ENCODE assay signal across 2 cellular contexts in the genomic region with DNA sequence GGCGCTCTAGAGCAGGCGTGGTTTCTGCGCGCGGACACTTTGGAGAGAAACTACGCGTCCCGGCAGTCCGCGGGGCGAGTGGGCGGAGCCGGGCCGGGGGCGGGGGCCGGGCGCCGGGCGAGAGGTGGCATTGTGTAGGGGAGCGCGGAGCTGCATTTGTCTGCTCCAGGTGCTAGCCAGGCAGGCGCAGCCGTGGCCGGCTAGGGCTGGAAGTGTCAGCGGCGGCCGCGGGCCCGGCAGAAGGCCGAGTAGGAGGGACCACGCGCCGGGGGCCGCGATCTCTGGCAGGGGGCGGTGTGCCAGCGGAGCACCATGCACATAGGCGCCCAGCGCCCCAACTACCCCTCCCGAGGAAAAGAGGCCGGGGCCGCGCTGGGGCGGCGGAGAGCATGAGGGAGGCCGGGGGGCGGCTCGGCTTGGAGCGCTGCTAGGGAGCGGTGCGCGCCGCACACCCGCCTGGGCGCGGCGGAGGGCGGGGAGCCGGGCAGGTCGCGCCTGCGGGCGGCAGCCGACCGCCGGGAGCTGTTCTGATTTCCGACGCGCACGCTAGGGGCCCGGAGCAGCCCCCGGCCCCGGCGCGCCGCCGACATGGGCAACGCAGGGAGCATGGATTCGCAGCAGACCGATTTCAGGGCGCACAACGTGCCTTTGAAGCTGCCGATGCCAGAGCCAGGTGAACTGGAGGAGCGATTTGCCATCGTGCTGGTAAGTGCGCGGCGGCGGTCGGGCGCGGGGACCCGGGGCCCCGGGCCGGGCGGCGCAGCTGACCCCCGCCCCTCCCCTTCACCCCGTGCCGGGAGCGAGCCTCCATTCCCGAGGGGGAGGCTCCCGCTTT.
TF ChIP-seq lines count a peak whose summit lies in the region.

A gene (plus strand): TSS at position 159 of the 835 bp plus-strand sequence.

TF ChIP-seq in HCT116, 20 proteins besides CTCF, POLR2A, EP300 and RAD21 (continued from another document):
- TF ChIP-seq, protein P1, sequence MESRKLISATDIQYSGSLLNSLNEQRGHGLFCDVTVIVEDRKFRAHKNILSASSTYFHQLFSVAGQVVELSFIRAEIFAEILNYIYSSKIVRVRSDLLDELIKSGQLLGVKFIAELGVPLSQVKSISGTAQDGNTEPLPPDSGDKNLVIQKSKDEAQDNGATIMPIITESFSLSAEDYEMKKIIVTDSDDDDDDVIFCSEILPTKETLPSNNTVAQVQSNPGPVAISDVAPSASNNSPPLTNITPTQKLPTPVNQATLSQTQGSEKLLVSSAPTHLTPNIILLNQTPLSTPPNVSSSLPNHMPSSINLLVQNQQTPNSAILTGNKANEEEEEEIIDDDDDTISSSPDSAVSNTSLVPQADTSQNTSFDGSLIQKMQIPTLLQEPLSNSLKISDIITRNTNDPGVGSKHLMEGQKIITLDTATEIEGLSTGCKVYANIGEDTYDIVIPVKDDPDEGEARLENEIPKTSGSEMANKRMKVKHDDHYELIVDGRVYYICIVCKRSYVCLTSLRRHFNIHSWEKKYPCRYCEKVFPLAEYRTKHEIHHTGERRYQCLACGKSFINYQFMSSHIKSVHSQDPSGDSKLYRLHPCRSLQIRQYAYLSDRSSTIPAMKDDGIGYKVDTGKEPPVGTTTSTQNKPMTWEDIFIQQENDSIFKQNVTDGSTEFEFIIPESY (IDR thresholded peaks at IDR 0.05; ENCODE audit: extremely low read depth, insufficient replicate concordance, low read length): no peak
- peak; percentile 92 for TF ChIP-seq POLR2AphosphoS5 (IDR thresholded peaks at IDR 0.05; ENCODE audit: low read depth, low read length)
- TF ChIP-seq ELF1 (IDR thresholded peaks at IDR 0.05; ENCODE audit: borderline replicate concordance, low read depth): no peak
- peak; percentile 86 for TF ChIP-seq SP1 (IDR thresholded peaks at IDR 0.05; ENCODE audit: low read depth)
- TF ChIP-seq, protein P2, sequence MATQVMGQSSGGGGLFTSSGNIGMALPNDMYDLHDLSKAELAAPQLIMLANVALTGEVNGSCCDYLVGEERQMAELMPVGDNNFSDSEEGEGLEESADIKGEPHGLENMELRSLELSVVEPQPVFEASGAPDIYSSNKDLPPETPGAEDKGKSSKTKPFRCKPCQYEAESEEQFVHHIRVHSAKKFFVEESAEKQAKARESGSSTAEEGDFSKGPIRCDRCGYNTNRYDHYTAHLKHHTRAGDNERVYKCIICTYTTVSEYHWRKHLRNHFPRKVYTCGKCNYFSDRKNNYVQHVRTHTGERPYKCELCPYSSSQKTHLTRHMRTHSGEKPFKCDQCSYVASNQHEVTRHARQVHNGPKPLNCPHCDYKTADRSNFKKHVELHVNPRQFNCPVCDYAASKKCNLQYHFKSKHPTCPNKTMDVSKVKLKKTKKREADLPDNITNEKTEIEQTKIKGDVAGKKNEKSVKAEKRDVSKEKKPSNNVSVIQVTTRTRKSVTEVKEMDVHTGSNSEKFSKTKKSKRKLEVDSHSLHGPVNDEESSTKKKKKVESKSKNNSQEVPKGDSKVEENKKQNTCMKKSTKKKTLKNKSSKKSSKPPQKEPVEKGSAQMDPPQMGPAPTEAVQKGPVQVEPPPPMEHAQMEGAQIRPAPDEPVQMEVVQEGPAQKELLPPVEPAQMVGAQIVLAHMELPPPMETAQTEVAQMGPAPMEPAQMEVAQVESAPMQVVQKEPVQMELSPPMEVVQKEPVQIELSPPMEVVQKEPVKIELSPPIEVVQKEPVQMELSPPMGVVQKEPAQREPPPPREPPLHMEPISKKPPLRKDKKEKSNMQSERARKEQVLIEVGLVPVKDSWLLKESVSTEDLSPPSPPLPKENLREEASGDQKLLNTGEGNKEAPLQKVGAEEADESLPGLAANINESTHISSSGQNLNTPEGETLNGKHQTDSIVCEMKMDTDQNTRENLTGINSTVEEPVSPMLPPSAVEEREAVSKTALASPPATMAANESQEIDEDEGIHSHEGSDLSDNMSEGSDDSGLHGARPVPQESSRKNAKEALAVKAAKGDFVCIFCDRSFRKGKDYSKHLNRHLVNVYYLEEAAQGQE (IDR thresholded peaks at IDR 0.05; ENCODE audit: low read depth): no peak
- TF ChIP-seq CBX3 (IDR thresholded peaks at IDR 0.05; ENCODE audit: low read depth): peak; percentile 57
- TF ChIP-seq CEBPB (IDR thresholded peaks at IDR 0.05; ENCODE audit: low read depth): no peak
- TF ChIP-seq TCF7L2 (IDR thresholded peaks at IDR 0.05; ENCODE audit: borderline replicate concordance, extremely low read depth, insufficient read depth, insufficient read length): peak; percentile 83
- TF ChIP-seq SRF (IDR thresholded peaks at IDR 0.05; ENCODE audit: low read depth): no peak
- TF ChIP-seq YY1 (IDR thresholded peaks at IDR 0.05; ENCODE audit: extremely low read depth, insufficient replicate concordance, low read depth, low read length): peak; percentile 72
- TF ChIP-seq, protein P3, sequence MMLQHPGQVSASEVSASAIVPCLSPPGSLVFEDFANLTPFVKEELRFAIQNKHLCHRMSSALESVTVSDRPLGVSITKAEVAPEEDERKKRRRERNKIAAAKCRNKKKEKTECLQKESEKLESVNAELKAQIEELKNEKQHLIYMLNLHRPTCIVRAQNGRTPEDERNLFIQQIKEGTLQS (IDR thresholded peaks at IDR 0.05): no peak
- TF ChIP-seq JUND (IDR thresholded peaks at IDR 0.05): no peak
- peak; percentile 75 for TF ChIP-seq SIN3A (IDR thresholded peaks at IDR 0.05; ENCODE audit: low read depth)
- no peak for TF ChIP-seq EZH2 (IDR thresholded peaks at IDR 0.05)
- no peak for TF ChIP-seq FOSL1 (IDR thresholded peaks at IDR 0.05; ENCODE audit: low read depth)
- TF ChIP-seq ZFX (IDR thresholded peaks at IDR 0.05): peak; percentile 83
- no peak for TF ChIP-seq EZH2phosphoT487 (IDR thresholded peaks at IDR 0.05; ENCODE audit: borderline replicate concordance)
- no peak for TF ChIP-seq ZNF274 (IDR thresholded peaks at IDR 0.05; ENCODE audit: low read depth, low read length)

TF ChIP-seq in K562, 482 proteins besides CTCF, POLR2A, EP300 and RAD21 (continued from another document and continues in another):
- TF ChIP-seq CTBP1 (IDR thresholded peaks at IDR 0.05; ENCODE audit: borderline replicate concordance): 0 out of 2 replicates have a peak, but pooled peaks have one; percentile 31
- 0 out of 2 replicates have a peak, but pooled peaks have one; percentile 39 for TF ChIP-seq TCF7 (IDR thresholded peaks at IDR 0.05; ENCODE audit: borderline replicate concordance)
- TF ChIP-seq, protein P4, sequence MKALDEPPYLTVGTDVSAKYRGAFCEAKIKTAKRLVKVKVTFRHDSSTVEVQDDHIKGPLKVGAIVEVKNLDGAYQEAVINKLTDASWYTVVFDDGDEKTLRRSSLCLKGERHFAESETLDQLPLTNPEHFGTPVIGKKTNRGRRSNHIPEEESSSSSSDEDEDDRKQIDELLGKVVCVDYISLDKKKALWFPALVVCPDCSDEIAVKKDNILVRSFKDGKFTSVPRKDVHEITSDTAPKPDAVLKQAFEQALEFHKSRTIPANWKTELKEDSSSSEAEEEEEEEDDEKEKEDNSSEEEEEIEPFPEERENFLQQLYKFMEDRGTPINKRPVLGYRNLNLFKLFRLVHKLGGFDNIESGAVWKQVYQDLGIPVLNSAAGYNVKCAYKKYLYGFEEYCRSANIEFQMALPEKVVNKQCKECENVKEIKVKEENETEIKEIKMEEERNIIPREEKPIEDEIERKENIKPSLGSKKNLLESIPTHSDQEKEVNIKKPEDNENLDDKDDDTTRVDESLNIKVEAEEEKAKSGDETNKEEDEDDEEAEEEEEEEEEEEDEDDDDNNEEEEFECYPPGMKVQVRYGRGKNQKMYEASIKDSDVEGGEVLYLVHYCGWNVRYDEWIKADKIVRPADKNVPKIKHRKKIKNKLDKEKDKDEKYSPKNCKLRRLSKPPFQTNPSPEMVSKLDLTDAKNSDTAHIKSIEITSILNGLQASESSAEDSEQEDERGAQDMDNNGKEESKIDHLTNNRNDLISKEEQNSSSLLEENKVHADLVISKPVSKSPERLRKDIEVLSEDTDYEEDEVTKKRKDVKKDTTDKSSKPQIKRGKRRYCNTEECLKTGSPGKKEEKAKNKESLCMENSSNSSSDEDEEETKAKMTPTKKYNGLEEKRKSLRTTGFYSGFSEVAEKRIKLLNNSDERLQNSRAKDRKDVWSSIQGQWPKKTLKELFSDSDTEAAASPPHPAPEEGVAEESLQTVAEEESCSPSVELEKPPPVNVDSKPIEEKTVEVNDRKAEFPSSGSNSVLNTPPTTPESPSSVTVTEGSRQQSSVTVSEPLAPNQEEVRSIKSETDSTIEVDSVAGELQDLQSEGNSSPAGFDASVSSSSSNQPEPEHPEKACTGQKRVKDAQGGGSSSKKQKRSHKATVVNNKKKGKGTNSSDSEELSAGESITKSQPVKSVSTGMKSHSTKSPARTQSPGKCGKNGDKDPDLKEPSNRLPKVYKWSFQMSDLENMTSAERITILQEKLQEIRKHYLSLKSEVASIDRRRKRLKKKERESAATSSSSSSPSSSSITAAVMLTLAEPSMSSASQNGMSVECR (CRISPR knock-in tag; IDR thresholded peaks at IDR 0.05): peak; percentile 35; the same call in 1 of the 2 replicates
- TF ChIP-seq TAF1 (IDR thresholded peaks at IDR 0.05; ENCODE audit: control insufficient read depth, extremely low read depth, insufficient read depth, low read length, severe bottlenecking): no peak
- TF ChIP-seq CREB1 (IDR thresholded peaks at IDR 0.05): peak; percentile 95
- peak; percentile 93 for TF ChIP-seq CREB1 (CRISPR knock-in tag; IDR thresholded peaks at IDR 0.05)
- TF ChIP-seq NRF1 (conservative IDR thresholded peaks at IDR 0.05 in 1 of 2, IDR thresholded peaks at IDR 0.05 in 1 of 2): peak; percentile 63 to 71
- peak; percentile 71 to 83 for TF ChIP-seq MAZ (CRISPR knock-in tag; conservative IDR thresholded peaks at IDR 0.05 in 1 of 2, IDR thresholded peaks at IDR 0.05 in 1 of 2)
- TF ChIP-seq ZNF695 (CRISPR knock-in tag; IDR thresholded peaks at IDR 0.05): no peak
- peak; percentile 34; the same call in 1 of the 2 replicates for TF ChIP-seq HNRNPL (IDR thresholded peaks at IDR 0.05; ENCODE audit: low read depth, low read length)
- no peak for TF ChIP-seq NELFE (IDR thresholded peaks at IDR 0.05; ENCODE audit: insufficient read depth, insufficient read length)
- TF ChIP-seq, protein P5, sequence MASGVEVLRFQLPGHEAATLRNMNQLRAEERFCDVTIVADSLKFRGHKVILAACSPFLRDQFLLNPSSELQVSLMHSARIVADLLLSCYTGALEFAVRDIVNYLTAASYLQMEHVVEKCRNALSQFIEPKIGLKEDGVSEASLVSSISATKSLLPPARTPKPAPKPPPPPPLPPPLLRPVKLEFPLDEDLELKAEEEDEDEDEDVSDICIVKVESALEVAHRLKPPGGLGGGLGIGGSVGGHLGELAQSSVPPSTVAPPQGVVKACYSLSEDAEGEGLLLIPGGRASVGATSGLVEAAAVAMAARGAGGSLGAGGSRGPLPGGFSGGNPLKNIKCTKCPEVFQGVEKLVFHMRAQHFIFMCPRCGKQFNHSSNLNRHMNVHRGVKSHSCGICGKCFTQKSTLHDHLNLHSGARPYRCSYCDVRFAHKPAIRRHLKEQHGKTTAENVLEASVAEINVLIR (CRISPR knock-in tag; IDR thresholded peaks at IDR 0.05): peak; percentile 60
- TF ChIP-seq, protein P6, sequence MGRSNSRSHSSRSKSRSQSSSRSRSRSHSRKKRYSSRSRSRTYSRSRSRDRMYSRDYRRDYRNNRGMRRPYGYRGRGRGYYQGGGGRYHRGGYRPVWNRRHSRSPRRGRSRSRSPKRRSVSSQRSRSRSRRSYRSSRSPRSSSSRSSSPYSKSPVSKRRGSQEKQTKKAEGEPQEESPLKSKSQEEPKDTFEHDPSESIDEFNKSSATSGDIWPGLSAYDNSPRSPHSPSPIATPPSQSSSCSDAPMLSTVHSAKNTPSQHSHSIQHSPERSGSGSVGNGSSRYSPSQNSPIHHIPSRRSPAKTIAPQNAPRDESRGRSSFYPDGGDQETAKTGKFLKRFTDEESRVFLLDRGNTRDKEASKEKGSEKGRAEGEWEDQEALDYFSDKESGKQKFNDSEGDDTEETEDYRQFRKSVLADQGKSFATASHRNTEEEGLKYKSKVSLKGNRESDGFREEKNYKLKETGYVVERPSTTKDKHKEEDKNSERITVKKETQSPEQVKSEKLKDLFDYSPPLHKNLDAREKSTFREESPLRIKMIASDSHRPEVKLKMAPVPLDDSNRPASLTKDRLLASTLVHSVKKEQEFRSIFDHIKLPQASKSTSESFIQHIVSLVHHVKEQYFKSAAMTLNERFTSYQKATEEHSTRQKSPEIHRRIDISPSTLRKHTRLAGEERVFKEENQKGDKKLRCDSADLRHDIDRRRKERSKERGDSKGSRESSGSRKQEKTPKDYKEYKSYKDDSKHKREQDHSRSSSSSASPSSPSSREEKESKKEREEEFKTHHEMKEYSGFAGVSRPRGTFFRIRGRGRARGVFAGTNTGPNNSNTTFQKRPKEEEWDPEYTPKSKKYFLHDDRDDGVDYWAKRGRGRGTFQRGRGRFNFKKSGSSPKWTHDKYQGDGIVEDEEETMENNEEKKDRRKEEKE (IDR thresholded peaks at IDR 0.05; ENCODE audit: borderline replicate concordance in 1 of 2, control insufficient read depth in 1 of 2, low read depth in 2 of 2, low read length in 1 of 2): no peak
- no peak for TF ChIP-seq RFX7 (CRISPR knock-in tag; IDR thresholded peaks at IDR 0.05)
- TF ChIP-seq EHMT2 (IDR thresholded peaks at IDR 0.05): no peak
- TF ChIP-seq, protein P7, sequence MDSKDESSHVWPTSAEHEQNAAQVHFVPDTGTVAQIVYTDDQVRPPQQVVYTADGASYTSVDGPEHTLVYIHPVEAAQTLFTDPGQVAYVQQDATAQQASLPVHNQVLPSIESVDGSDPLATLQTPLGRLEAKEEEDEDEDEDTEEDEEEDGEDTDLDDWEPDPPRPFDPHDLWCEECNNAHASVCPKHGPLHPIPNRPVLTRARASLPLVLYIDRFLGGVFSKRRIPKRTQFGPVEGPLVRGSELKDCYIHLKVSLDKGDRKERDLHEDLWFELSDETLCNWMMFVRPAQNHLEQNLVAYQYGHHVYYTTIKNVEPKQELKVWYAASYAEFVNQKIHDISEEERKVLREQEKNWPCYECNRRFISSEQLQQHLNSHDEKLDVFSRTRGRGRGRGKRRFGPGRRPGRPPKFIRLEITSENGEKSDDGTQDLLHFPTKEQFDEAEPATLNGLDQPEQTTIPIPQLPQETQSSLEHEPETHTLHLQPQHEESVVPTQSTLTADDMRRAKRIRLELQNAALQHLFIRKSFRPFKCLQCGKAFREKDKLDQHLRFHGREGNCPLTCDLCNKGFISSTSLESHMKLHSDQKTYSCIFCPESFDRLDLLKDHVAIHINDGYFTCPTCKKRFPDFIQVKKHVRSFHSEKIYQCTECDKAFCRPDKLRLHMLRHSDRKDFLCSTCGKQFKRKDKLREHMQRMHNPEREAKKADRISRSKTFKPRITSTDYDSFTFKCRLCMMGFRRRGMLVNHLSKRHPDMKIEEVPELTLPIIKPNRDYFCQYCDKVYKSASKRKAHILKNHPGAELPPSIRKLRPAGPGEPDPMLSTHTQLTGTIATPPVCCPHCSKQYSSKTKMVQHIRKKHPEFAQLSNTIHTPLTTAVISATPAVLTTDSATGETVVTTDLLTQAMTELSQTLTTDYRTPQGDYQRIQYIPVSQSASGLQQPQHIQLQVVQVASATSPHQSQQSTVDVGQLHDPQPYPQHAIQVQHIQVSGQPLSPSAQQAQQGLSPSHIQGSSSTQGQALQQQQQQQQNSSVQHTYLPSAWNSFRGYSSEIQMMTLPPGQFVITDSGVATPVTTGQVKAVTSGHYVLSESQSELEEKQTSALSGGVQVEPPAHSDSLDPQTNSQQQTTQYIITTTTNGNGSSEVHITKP (IDR thresholded peaks at IDR 0.05; ENCODE audit: partially characterized antibody): no peak
- TF ChIP-seq SP1 (CRISPR knock-in tag; IDR thresholded peaks at IDR 0.05): peak; percentile 52; the same call in 1 of the 2 replicates
- TF ChIP-seq, protein P8, sequence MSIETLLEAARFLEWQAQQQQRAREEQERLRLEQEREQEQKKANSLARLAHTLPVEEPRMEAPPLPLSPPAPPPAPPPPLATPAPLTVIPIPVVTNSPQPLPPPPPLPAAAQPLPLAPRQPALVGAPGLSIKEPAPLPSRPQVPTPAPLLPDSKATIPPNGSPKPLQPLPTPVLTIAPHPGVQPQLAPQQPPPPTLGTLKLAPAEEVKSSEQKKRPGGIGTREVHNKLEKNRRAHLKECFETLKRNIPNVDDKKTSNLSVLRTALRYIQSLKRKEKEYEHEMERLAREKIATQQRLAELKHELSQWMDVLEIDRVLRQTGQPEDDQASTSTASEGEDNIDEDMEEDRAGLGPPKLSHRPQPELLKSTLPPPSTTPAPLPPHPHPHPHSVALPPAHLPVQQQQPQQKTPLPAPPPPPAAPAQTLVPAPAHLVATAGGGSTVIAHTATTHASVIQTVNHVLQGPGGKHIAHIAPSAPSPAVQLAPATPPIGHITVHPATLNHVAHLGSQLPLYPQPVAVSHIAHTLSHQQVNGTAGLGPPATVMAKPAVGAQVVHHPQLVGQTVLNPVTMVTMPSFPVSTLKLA (conservative IDR thresholded peaks at IDR 0.05): peak in 1 of 2 experiments; percentile 43; a peak in 1 of 4 replicates
